ENCODE assay signal across 21 cellular contexts in the genomic region with DNA sequence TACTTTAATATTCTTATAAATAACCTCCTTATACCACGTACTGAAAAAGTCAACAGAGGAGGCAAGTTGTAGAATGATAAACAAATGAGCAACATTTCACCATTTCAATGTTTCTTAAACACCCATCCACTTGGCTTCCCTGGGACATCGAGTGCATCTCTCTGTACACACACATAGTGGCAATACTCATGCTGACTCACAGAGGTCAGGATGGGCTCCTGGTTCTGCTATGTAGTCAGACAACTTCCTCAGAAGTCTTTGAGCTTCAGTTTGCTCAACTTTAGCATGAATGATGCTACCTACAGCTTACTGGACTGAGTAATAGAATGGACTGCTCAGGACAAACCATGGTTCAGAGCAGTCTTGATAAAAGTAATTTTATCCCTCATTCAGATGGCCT. TPM values are rescaled to one million over a fixed set of nuclear protein-coding genes. Genes with fewer than 3 reads are reported as not detected.
DNase-seq lines count a peak whose midpoint lies in the region; ATAC-seq and TF ChIP-seq lines count a peak whose summit lies in the region.
"Had no signal": no experiment of that assay in that cellular context is flagged by ENCODE, and none has a peak within 500 bp of the region (broad histone marks: within the 10 kb centered on the region; RNA-seq: fewer than 3 reads in every experiment).

No MANE protein-coding gene starts in this region.

- POLR2A ChIA-PET in MCF 10A (lab: Yijun Ruan, JAX): no interaction called here

- H3K4me3 Mint-ChIP-seq in MCF 10A (ENCODE audit: unreplicated experiment) (no peak overlapping the region), mesothelial cell of epicardium (no peak overlapping the region)
- H3K4me3 Mint-ChIP-seq in stimulated activated effector memory CD8-positive, alpha-beta T cell treated with anti-CD3 and anti-CD28 coated beads, Interleukin-12 subunit alpha, Interleukin-12 subunit beta, amount 100 ng/mL, for 72 hours: no peak overlapping the region
- H3K4me3 Mint-ChIP-seq: activated CD4-positive, alpha-beta memory T cell treated with anti-CD3 and anti-CD28 coated beads, Interleukin-2, amount 10 ng/mL, durations not matched to agents 7 days and 5 days; IgD-negative memory B cell; nephron progenitor cell had no signal

- intact Hi-C loops in MCF 10A (cut with micrococcal nuclease): no loop called here
- intact Hi-C loops in breast epithelium (cut with DNase I; ENCODE audit: low total_unique reads): no loop called here
- intact Hi-C loops in dorsolateral prefrontal cortex (cut with DNase I): no loop called here

- no peaks in the 10 kb centered on the region for H3K9me3 Mint-ChIP-seq in MCF 10A (ENCODE audit: unreplicated experiment)
- H3K9me3 Mint-ChIP-seq in stimulated activated effector memory CD8-positive, alpha-beta T cell treated with anti-CD3 and anti-CD28 coated beads, Interleukin-12 subunit alpha, Interleukin-12 subunit beta, amount 100 ng/mL, for 72 hours: no peaks in the 10 kb centered on the region
- H3K9me3 Mint-ChIP-seq in mesothelial cell of epicardium: peaks cover 20% of the 10 kb centered on the region
- H3K9me3 Mint-ChIP-seq: activated CD4-positive, alpha-beta memory T cell treated with anti-CD3 and anti-CD28 coated beads, Interleukin-2, amount 10 ng/mL, durations not matched to agents 7 days and 5 days had no signal

- H3K4me3 ChIP-seq in breast epithelium (no peak overlapping the region), fibroblast of lung (replicated peaks in 1 of 4; ENCODE audit: control extremely low read depth in 1 of 4, insufficient read depth in 1 of 4, low read depth in 3 of 4, low read length in 4 of 4) (no peak overlapping the region), dorsolateral prefrontal cortex (no peak overlapping the region)
- H3K4me3 ChIP-seq: colonic mucosa, lung, right atrium auricular region, transverse colon had no signal

- H3K9me3 ChIP-seq in breast epithelium (no peaks in the 10 kb centered on the region), fibroblast of lung (ENCODE audit: control insufficient read depth, insufficient read depth, low read depth, low read length) (no peaks in the 10 kb centered on the region)
- H3K9me3 ChIP-seq: colonic mucosa, right atrium auricular region, transverse colon had no signal

- H3K4me1 ChIP-seq in breast epithelium (no peaks in the 10 kb centered on the region), fibroblast of lung (ENCODE audit: control insufficient read depth, extremely low read depth, insufficient read depth, low read length) (peaks cover 9% of the 10 kb centered on the region)
- H3K4me1 ChIP-seq: colonic mucosa, right atrium auricular region had no signal

- H3K36me3 ChIP-seq in breast epithelium: no peaks in the 10 kb centered on the region
- H3K36me3 ChIP-seq in fibroblast of lung (ENCODE audit: control insufficient read depth, insufficient read depth, low read length): no peaks in the 10 kb centered on the region
- H3K36me3 ChIP-seq: colonic mucosa, right atrium auricular region, transverse colon had no signal

- CTCF ChIA-PET in MCF 10A (lab: Yijun Ruan, JAX): no interaction called here

- H2AFZ ChIP-seq in fibroblast of lung (ENCODE audit: low read length): no peak overlapping the region

- H3K4me1 Mint-ChIP-seq in MCF 10A (ENCODE audit: insufficient read depth, unreplicated experiment) (no peaks in the 10 kb centered on the region), mesothelial cell of epicardium (peaks cover 28% of the 10 kb centered on the region)
- H3K4me1 Mint-ChIP-seq in stimulated activated effector memory CD8-positive, alpha-beta T cell treated with anti-CD3 and anti-CD28 coated beads, Interleukin-12 subunit alpha, Interleukin-12 subunit beta, amount 100 ng/mL, for 72 hours: no peaks in the 10 kb centered on the region
- H3K4me1 Mint-ChIP-seq: activated CD4-positive, alpha-beta memory T cell treated with anti-CD3 and anti-CD28 coated beads, Interleukin-2, amount 10 ng/mL, durations not matched to agents 7 days and 5 days; IgD-negative memory B cell; nephron progenitor cell had no signal

- TF ChIP-seq POLR2A in breast epithelium (IDR thresholded peaks at IDR 0.05): no peak

- no peak overlapping the region for H3K4me2 ChIP-seq in fibroblast of lung (ENCODE audit: extremely low read depth, insufficient read depth, low read length)

- H3K27me3 ChIP-seq in breast epithelium (no peaks in the 10 kb centered on the region), fibroblast of lung (ENCODE audit: control insufficient read depth, insufficient read depth, low read length) (no peaks in the 10 kb centered on the region), dorsolateral prefrontal cortex (no peaks in the 10 kb centered on the region)
- H3K27me3 ChIP-seq: colonic mucosa, right atrium auricular region, transverse colon had no signal

- no peak overlapping the region for H3K9ac ChIP-seq in fibroblast of lung (ENCODE audit: insufficient read depth, low read length)

- no peaks in the 10 kb centered on the region for H3K27me3 Mint-ChIP-seq in MCF 10A (ENCODE audit: insufficient read depth, unreplicated experiment)
- peaks cover 2% of the 10 kb centered on the region for H3K27me3 Mint-ChIP-seq in mesothelial cell of epicardium (ENCODE audit: low read depth)

- DNase-seq in MCF 10A (ENCODE audit: unreplicated experiment): peak; percentile 64
- no peak for DNase-seq in breast epithelium (ENCODE audit: low spot score in 2 of 2)
- peak; percentile 36 for DNase-seq in NCI-H226
- peak; percentile 27 to 68 for DNase-seq in fibroblast of lung (ENCODE audit: low read depth in 2 of 2)
- DNase-seq in stimulated activated effector memory CD8-positive, alpha-beta T cell treated with anti-CD3 and anti-CD28 coated beads, Interleukin-12 subunit alpha, Interleukin-12 subunit beta, amount 100 ng/mL, for 72 hours (ENCODE audit: low spot score in 2 of 2): no peak
- no peak for DNase-seq in dorsolateral prefrontal cortex
- DNase-seq in mesothelial cell of epicardium (ENCODE audit: low spot score in 2 of 2, unreplicated experiment in 2 of 2): no peak
- DNase-seq: ACHN; activated CD4-positive, alpha-beta memory T cell treated with anti-CD3 and anti-CD28 coated beads, Interleukin-2, amount 10 ng/mL, durations not matched to agents 7 days and 5 days; amygdala; colonic mucosa; GOT3; NCI-H1417 treated with DMSO at 0.1 percent for 48 hours; nephron progenitor cell; stimulated activated CD8-positive, alpha-beta memory T cell treated with anti-CD3 and anti-CD28 coated beads, Interleukin-4, amount 100 ng/mL, for 48 hours; T1000; transverse colon had no signal

- H3K27ac Mint-ChIP-seq in MCF 10A (ENCODE audit: low read depth, unreplicated experiment) (no peak overlapping the region), mesothelial cell of epicardium (no peak overlapping the region)
- no peak overlapping the region for H3K27ac Mint-ChIP-seq in stimulated activated effector memory CD8-positive, alpha-beta T cell treated with anti-CD3 and anti-CD28 coated beads, Interleukin-12 subunit alpha, Interleukin-12 subunit beta, amount 100 ng/mL, for 72 hours
- H3K27ac Mint-ChIP-seq: activated CD4-positive, alpha-beta memory T cell treated with anti-CD3 and anti-CD28 coated beads, Interleukin-2, amount 10 ng/mL, durations not matched to agents 7 days and 5 days; nephron progenitor cell had no signal

- H3K27ac ChIP-seq in breast epithelium (no peak overlapping the region), fibroblast of lung (ENCODE audit: insufficient read depth, low read length) (no peak overlapping the region), dorsolateral prefrontal cortex (no peak overlapping the region)
- H3K27ac ChIP-seq: colonic mucosa, right atrium auricular region, transverse colon had no signal

- peak; percentile 70 for ATAC-seq in stimulated activated effector memory CD8-positive, alpha-beta T cell treated with anti-CD3 and anti-CD28 coated beads, Interleukin-12 subunit alpha, Interleukin-12 subunit beta, amount 100 ng/mL, for 72 hours
- ATAC-seq in GM21529 (IDR thresholded peaks at IDR 0.05; ENCODE audit: unreplicated experiment): no peak

- H4K20me1 ChIP-seq in fibroblast of lung (ENCODE audit: control insufficient read depth, extremely low read depth, insufficient read depth, low read length): no peaks in the 10 kb centered on the region

- H3K36me3 Mint-ChIP-seq in MCF 10A (ENCODE audit: insufficient read depth, unreplicated experiment) (no peaks in the 10 kb centered on the region), mesothelial cell of epicardium (peaks cover 2% of the 10 kb centered on the region)
- H3K36me3 Mint-ChIP-seq in stimulated activated effector memory CD8-positive, alpha-beta T cell treated with anti-CD3 and anti-CD28 coated beads, Interleukin-12 subunit alpha, Interleukin-12 subunit beta, amount 100 ng/mL, for 72 hours: no peaks in the 10 kb centered on the region
- H3K36me3 Mint-ChIP-seq: IgD-negative memory B cell had no signal

- TF ChIP-seq CTCF in MCF 10A (IDR thresholded peaks at IDR 0.05; ENCODE audit: unreplicated experiment): no peak
- TF ChIP-seq CTCF in breast epithelium (IDR thresholded peaks at IDR 0.05): no peak
- TF ChIP-seq CTCF in fibroblast of lung (conservative IDR thresholded peaks at IDR 0.05 in 1 of 2, IDR thresholded peaks at IDR 0.05 in 1 of 2; ENCODE audit: low read depth in 1 of 2, low read length in 2 of 2): no peak
- TF ChIP-seq CTCF in dorsolateral prefrontal cortex (IDR thresholded peaks at IDR 0.05 in 54 of 56, conservative IDR thresholded peaks at IDR 0.05 in 2 of 56; ENCODE audit: low read depth in 1 of 56, partially characterized antibody in 56 of 56): no peak
- TF ChIP-seq CTCF in mesothelial cell of epicardium (IDR thresholded peaks at IDR 0.05; ENCODE audit: unreplicated experiment): no peak

- BruUV-seq in MCF 10A (replicated peaks; lab: Mats Ljungman, UMichigan): no TSS peak

- H3K79me2 ChIP-seq in fibroblast of lung (ENCODE audit: control insufficient read depth, insufficient read depth, low read length): no peaks in the 10 kb centered on the region

RNA-seq across cellular contexts. Expression of gene MAD2L1, which starts 56.9 kb away (rescaled TPM):
- 16.2 and 26.8 TPM in 2 replicates for total RNA-seq in MCF 10A (2022)
- total RNA-seq in breast epithelium: 1 to 10 TPM; 2.6 to 4.4 (median 3.2) TPM
- total RNA-seq in fibroblast of lung: 2.1 and 10.6 TPM in 2 replicates
- 12.8 and 38.4 TPM in 2 replicates for polyA plus RNA-seq in fibroblast of lung
- polyA plus RNA-seq in fibroblast of lung (2012): 16.7 and 44.3 TPM in 2 replicates
- polyA minus RNA-seq in fibroblast of lung (ENCODE audit: low replicate concordance): 2.8 and 23.0 TPM in 2 replicates
- 10 to 100 TPM in 1 of 120 experiments, 1 to 10 TPM in 117, under 1 TPM in 2; 0.25 to 10.6 (median 4.8) TPM for total RNA-seq in dorsolateral prefrontal cortex
- 16.6 to 20.1 TPM (median 18.9 TPM) in 3 replicates for total RNA-seq in mesothelial cell of epicardium

Comparison
In these comparisons a context has a peak if more than half of its experiments do, and no peak if none do; other contexts are left out.
1. DNase-seq: peak in MCF 10A (single experiment), NCI-H226 (single experiment) and fibroblast of lung (2 of 2); none in breast epithelium (0 of 2), stimulated activated effector memory CD8-positive, alpha-beta T cell treated with anti-CD3 and anti-CD28 coated beads, Interleukin-12 subunit alpha, Interleukin-12 subunit beta, amount 100 ng/mL, for 72 hours (0 of 2), dorsolateral prefrontal cortex (0 of 10) and mesothelial cell of epicardium (0 of 2).